ENCODE assay signal across 8 cellular contexts in genomic region chr11:6737872-6738466, GRCh38. TPM values are rescaled to one million over a fixed set of nuclear protein-coding genes. Genes with fewer than 3 reads are reported as not detected.
DNase-seq lines count a peak whose midpoint lies in the region; ATAC-seq and TF ChIP-seq lines count a peak whose summit lies in the region.

No MANE protein-coding gene starts in this region.

- TF ChIP-seq POLR2A in Peyer's patch (IDR thresholded peaks at IDR 0.05): no peak

- intact Hi-C loops in heart right ventricle (cut with DNase I): loop anchor here in 4 of 10 donors (1.0 to 2.0 kb wide), 3 partner anchors 17 to 19 kb away; no protein-coding TSS in a partner anchor

- H3K4me3 ChIP-seq in Peyer's patch (no peak overlapping the region), heart right ventricle (no peak overlapping the region)

- H3K9me3 ChIP-seq in Peyer's patch (no peaks in the 10 kb centered on the region), heart right ventricle (peaks cover 0 to 6% (median 0%) of the 10 kb centered on the region in 11 donors)

- ATAC-seq in GM19395 (IDR thresholded peaks at IDR 0.05; ENCODE audit: unreplicated experiment) (peak; percentile 84), HG03432 (IDR thresholded peaks at IDR 0.05; ENCODE audit: unreplicated experiment) (peak; percentile 79), heart right ventricle (peak in 4 of 8 donors; percentile 39 to 79 (median 57))

- peak; percentile 25 for DNase-seq in DMS114 treated with DMSO at 0.1 percent for 48 hours (lab: John Stamatoyannopoulos, UW; ENCODE audit: unreplicated experiment)
- peak in 2 of 3 donors; percentile 77 to 85 for DNase-seq in Peyer's patch
- DNase-seq in activated effector memory CD4-positive, alpha-beta T cell treated with anti-CD3 and anti-CD28 coated beads, Interleukin-2, amount 50 U/mL, for 16 hours: peak; percentile 83
- peak in 1 of 2 donors; percentile 51 for DNase-seq in heart right ventricle
- DNase-seq in stimulated activated CD4-positive, alpha-beta T cell treated with anti-CD3 and anti-CD28 coated beads, Interleukin-12 subunit alpha, Interleukin-12 subunit beta, amount 100 ng/mL, for 48 hours (ENCODE audit: low read depth in 2 of 3, low spot score in 1 of 3): peak; percentile 21 to 70 (median 51)
- DNase-seq in NCI-H446 treated with DMSO at 0.1 percent for 48 hours (lab: John Stamatoyannopoulos, UW): no peak

- peak overlapping the region in 1 of 4 donors; percentile 6 for H3K27ac ChIP-seq in Peyer's patch
- no peak overlapping the region for H3K27ac ChIP-seq in heart right ventricle

- H3K36me3 ChIP-seq in Peyer's patch (no peaks in the 10 kb centered on the region), heart right ventricle (peaks cover 0 to 13% (median 4%) of the 10 kb centered on the region in 9 donors)

- no peaks in the 10 kb centered on the region for H3K27me3 ChIP-seq in Peyer's patch
- no peaks in the 10 kb centered on the region for H3K27me3 ChIP-seq in heart right ventricle

- H3K4me1 ChIP-seq in Peyer's patch (peaks cover 0 to 4% (median 0%) of the 10 kb centered on the region in 4 donors), heart right ventricle (peaks cover 0 to 69% (median 0%) of the 10 kb centered on the region in 9 donors)

- WGBS in heart right ventricle, 2 donors: 16 to 25% methylated on average over 2 of the region's 2 CpGs

- TF ChIP-seq CTCF in Peyer's patch (IDR thresholded peaks at IDR 0.05) (peak; percentile 35 to 79 (median 68)), heart right ventricle (IDR thresholded peaks at IDR 0.05) (peak; percentile 42 to 77 (median 70))

RNA-seq across cellular contexts. Expression of gene OR2AG2, which starts 33.8 kb away (rescaled TPM):
- 1 to 10 TPM in 1 of 4 donors, under 1 TPM in 2, not detected in 1; 0.18 to 1.2 (median 0.85) TPM for total RNA-seq in Peyer's patch
- total RNA-seq in heart right ventricle: not detected
- not detected for polyA plus RNA-seq in heart right ventricle

RNA-seq across cellular contexts. Expression of gene OR2AG1, which starts 44.9 kb away (rescaled TPM):
- total RNA-seq in Peyer's patch: not detected
- total RNA-seq in heart right ventricle: not detected
- polyA plus RNA-seq in heart right ventricle: not detected

RNA-seq across cellular contexts. Expression of gene MRPL17, which starts 54.8 kb away (rescaled TPM):
- total RNA-seq in Peyer's patch (10 to 100 TPM in 3 of 4 donors, 1 to 10 TPM in 1; 6.1 to 20.8 (median 16.6) TPM), heart right ventricle (10 to 100 TPM; 36.7 to 61.4 (median 45.5) TPM)
- polyA plus RNA-seq in heart right ventricle: 10 to 100 TPM; 55.2 to 69.1 TPM
